In the genomic region with DNA sequence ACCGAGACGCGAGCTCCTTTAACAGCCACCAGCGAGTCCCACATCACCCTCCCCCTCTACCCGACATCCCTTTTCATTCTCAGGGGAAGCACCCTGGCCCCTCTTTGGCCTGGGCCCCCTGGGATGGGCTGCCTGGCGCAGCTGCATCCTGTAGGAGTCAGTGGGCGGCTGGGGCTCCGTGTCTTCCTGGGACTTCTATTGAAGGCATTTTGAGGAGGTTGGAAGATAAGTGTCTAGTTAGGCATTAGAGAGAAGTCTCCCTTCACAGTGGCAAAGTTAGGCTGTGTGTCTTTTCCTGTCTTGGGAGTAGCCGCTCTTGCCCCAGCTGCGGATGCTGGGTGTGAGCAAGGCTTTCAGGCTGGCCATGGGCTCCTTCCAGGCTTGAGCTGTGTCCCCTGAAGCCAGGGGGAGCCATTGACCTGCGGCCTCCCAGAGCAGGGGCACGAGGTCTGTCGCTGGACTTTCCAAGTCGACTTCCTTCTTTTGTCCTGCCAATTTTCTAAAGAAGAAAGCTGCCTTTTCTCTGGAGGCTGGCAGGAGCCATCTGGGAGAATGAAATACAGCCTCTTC, we compare ENCODE assay signal across 9 cellular contexts. TPM values are rescaled to one million over a fixed set of nuclear protein-coding genes. Genes with fewer than 3 reads are reported as not detected.
DNase-seq lines count a peak whose midpoint lies in the region; ATAC-seq, FAIRE-seq and TF ChIP-seq lines count a peak whose summit lies in the region.
"Had no signal": no experiment of that assay in that cellular context is flagged by ENCODE, and none has a peak within 500 bp of the region (broad histone marks: within the 10 kb centered on the region; RNA-seq: fewer than 3 reads in every experiment).

No MANE protein-coding gene starts in this region.

- DNase-seq in LNCaP clone FGC (ENCODE audit: low read depth) (no peak), colonic mucosa (peak; percentile 59), kidney (peak; percentile 91), stomach (peak; percentile 36), SW480 (ENCODE audit: low spot score) (no peak), HuH-7.5 (ENCODE audit: low spot score) (no peak)

- no peaks in the 10 kb centered on the region for H3K4me1 ChIP-seq in colonic mucosa
- peaks cover 4 to 12% of the 10 kb centered on the region in 2 donors for H3K4me1 ChIP-seq in kidney (ENCODE audit: control insufficient read depth in 1 of 2, insufficient read depth in 1 of 2, low read depth in 1 of 2, low read length in 2 of 2)
- peaks cover 0 to 22% (median 17%) of the 10 kb centered on the region in 4 donors for H3K4me1 ChIP-seq in stomach

- H3K36me3 ChIP-seq in colonic mucosa = no peaks in the 10 kb centered on the region
- no peaks in the 10 kb centered on the region for H3K36me3 ChIP-seq in kidney (ENCODE audit: control insufficient read depth in 1 of 2, insufficient read depth in 2 of 2, low read length in 2 of 2)
- no peaks in the 10 kb centered on the region for H3K36me3 ChIP-seq in stomach

- no peaks in the 10 kb centered on the region for H3K27me3 ChIP-seq in colonic mucosa
- H3K27me3 ChIP-seq in stomach = peaks cover 0 to 28% (median 0%) of the 10 kb centered on the region in 3 donors

- ATAC-seq in HG02981 (IDR thresholded peaks at IDR 0.05; ENCODE audit: unreplicated experiment) = no peak
- no peak for ATAC-seq in HG02973 (IDR thresholded peaks at IDR 0.05; ENCODE audit: unreplicated experiment)

- H3K9me3 ChIP-seq in colonic mucosa = no peaks in the 10 kb centered on the region
- peaks cover 0 to 3% of the 10 kb centered on the region in 2 donors for H3K9me3 ChIP-seq in kidney (ENCODE audit: control insufficient read depth in 1 of 2, low read length in 2 of 2)
- H3K9me3 ChIP-seq in stomach = peaks cover 0 to 9% (median 0%) of the 10 kb centered on the region in 4 donors

- whole genome bisulfite sequencing in stomach, 5 donors = 35 to 57% (median 52%) methylated on average over 13 to 14 of the region's 14 CpGs

- TF ChIP-seq EP300 in stomach (IDR thresholded peaks at IDR 0.05) = no peak

- no peak overlapping the region for H3K9ac ChIP-seq in colonic mucosa (ENCODE audit: low read depth in 2 of 2, low read length in 2 of 2)
- no peak overlapping the region for H3K9ac ChIP-seq in kidney (ENCODE audit: low read length in 2 of 2)

- intact Hi-C loops in colonic mucosa (cut with DNase I) (no loop called here), kidney (cut with DNase I) (no loop called here), stomach (cut with DNase I; ENCODE audit: low total_unique reads) (no loop called here)

- H3K4me3 ChIP-seq in LNCaP clone FGC (ENCODE audit: low read depth, low read length) = no peak overlapping the region
- no peak overlapping the region for H3K4me3 ChIP-seq in colonic mucosa
- H3K4me3 ChIP-seq in kidney (ENCODE audit: low read length in 2 of 2) = no peak overlapping the region
- H3K4me3 ChIP-seq in stomach = no peak overlapping the region

- peak overlapping the region; percentile 52 for H3K27ac ChIP-seq in colonic mucosa
- H3K27ac ChIP-seq in kidney (ENCODE audit: low read depth in 2 of 2, low read length in 2 of 2) = peak overlapping the region; percentile 40 to 60
- peak overlapping the region in 4 of 5 donors; percentile 38 to 66 (median 56) for H3K27ac ChIP-seq in stomach

- FAIRE-seq in kidney (lab: Jason Lieb, UNC) = no peak
- FAIRE-seq: GM12892 had no signal

- 0 out of 2 replicates have a peak, but pooled peaks have one; percentile 18 for TF ChIP-seq CTCF in LNCaP clone FGC (IDR thresholded peaks at IDR 0.05; ENCODE audit: control insufficient read depth, extremely low read depth, insufficient read depth)
- TF ChIP-seq CTCF in colonic mucosa (IDR thresholded peaks at IDR 0.05) = no peak
- peak; percentile 44 for TF ChIP-seq CTCF in kidney (IDR thresholded peaks at IDR 0.05; ENCODE audit: borderline replicate concordance, extremely low read depth, insufficient read depth)
- peak in 2 of 7 experiments; percentile 24 to 35 for TF ChIP-seq CTCF in stomach (IDR thresholded peaks at IDR 0.05)

- TF ChIP-seq POLR2A in stomach (IDR thresholded peaks at IDR 0.05) = no peak

RNA-seq across cellular contexts. Expression of gene NKD2, which starts 18.6 kb away (rescaled TPM):
- total RNA-seq in colonic mucosa (1 to 10 TPM in 1 of 2 donors, under 1 TPM in 1; 0.94 to 1.9 TPM), kidney (14.1 TPM), stomach (10 to 100 TPM in 1 of 5 donors, 1 to 10 TPM in 2, not detected in 2; 1.8 to 13.6 (median 4.4) TPM)
- polyA plus RNA-seq in kidney (ENCODE audit: insufficient read depth, low read depth, low replicate concordance) (7.9 TPM), stomach (10 to 100 TPM in 2 of 3 donors, 1 to 10 TPM in 1; 5.3 to 12.8 (median 10.5) TPM)

Comparison
In these comparisons a context has a peak if more than half of its experiments do, and no peak if none do; other contexts are left out.
1. DNase-seq: peak in colonic mucosa (single experiment), kidney (single experiment) and stomach (single experiment); none in LNCaP clone FGC (single experiment), SW480 (single experiment) and HuH-7.5 (single experiment).
2. Peak in every context shown above with its lines, with median percentiles within 50 percentile points of each other: H3K27ac ChIP-seq.